ENCODE assay signal across 14 cellular contexts in genomic region chr2:37896319-37896718, GRCh38. TPM values are rescaled to one million over a fixed set of nuclear protein-coding genes. Genes with fewer than 3 reads are reported as not detected.
DNase-seq lines count a peak whose midpoint lies in the region; ATAC-seq and TF ChIP-seq lines count a peak whose summit lies in the region.
"Had no signal": no experiment of that assay in that cellular context is flagged by ENCODE, and none has a peak within 500 bp of the region (broad histone marks: within the 10 kb centered on the region; RNA-seq: fewer than 3 reads in every experiment).

No MANE protein-coding gene starts in this region.

- peak; percentile 40 for DNase-seq in EH (ENCODE audit: low read depth)
- DNase-seq in HT-29 (ENCODE audit: low spot score): peak; percentile 26
- peak; percentile 5 for DNase-seq in kidney glomerular epithelial cell (lab: John Stamatoyannopoulos, UW)
- no peak for DNase-seq in NCI-H1436 treated with DMSO at 0.1 percent for 48 hours (lab: John Stamatoyannopoulos, UW)
- no peak for DNase-seq in lower lobe of right lung
- DNase-seq in activated T-helper 2 cell treated with anti-CD3 and anti-CD28 coated beads, Interferon-gamma antibody, Interleukin-2, Interleukin-4, amounts not matched to agents 10 μg/mL and 5 μg/mL and 100 μg/mL, durations not matched to agents 14 hours and 24 hours and 36 hours (ENCODE audit: low spot score): no peak
- DNase-seq: activated CD4-positive, alpha-beta memory T cell treated with anti-CD3 and anti-CD28 coated beads, Interleukin-2, amount 10 ng/mL, durations not matched to agents 7 days and 5 days; central memory CD4-positive, alpha-beta T cell; NCI-H2029 treated with DMSO at 0.1 percent for 48 hours; sigmoid colon had no signal

- ATAC-seq in stimulated activated memory B cell treated with anti-CD40 and anti-IgM and Interleukin-4, amounts not matched to agents 10 μg/mL and 1 μg/mL and 100 μg/mL, for 72 hours: no peak
- no peak for ATAC-seq in lower lobe of right lung
- ATAC-seq: esophagus mucosa had no signal

- H3K27ac Mint-ChIP-seq in stimulated activated memory B cell treated with anti-CD40 and anti-IgM and Interleukin-4, amounts not matched to agents 10 μg/mL and 1 μg/mL and 100 μg/mL, for 72 hours: no peak overlapping the region
- no peak overlapping the region for H3K27ac Mint-ChIP-seq in activated T-helper 2 cell treated with anti-CD3 and anti-CD28 coated beads, Interferon-gamma antibody, Interleukin-2, Interleukin-4, amounts not matched to agents 10 μg/mL and 5 μg/mL and 100 μg/mL, durations not matched to agents 14 hours and 24 hours and 36 hours
- H3K27ac Mint-ChIP-seq: activated CD4-positive, alpha-beta memory T cell treated with anti-CD3 and anti-CD28 coated beads, Interleukin-2, amount 10 ng/mL, durations not matched to agents 7 days and 5 days; activated naive CD8-positive, alpha-beta T cell had no signal

- no peaks in the 10 kb centered on the region for H3K36me3 Mint-ChIP-seq in stimulated activated memory B cell treated with anti-CD40 and anti-IgM and Interleukin-4, amounts not matched to agents 10 μg/mL and 1 μg/mL and 100 μg/mL, for 72 hours
- no peaks in the 10 kb centered on the region for H3K36me3 Mint-ChIP-seq in activated T-helper 2 cell treated with anti-CD3 and anti-CD28 coated beads, Interferon-gamma antibody, Interleukin-2, Interleukin-4, amounts not matched to agents 10 μg/mL and 5 μg/mL and 100 μg/mL, durations not matched to agents 14 hours and 24 hours and 36 hours (ENCODE audit: low read depth)

- H3K4me3 ChIP-seq in lower lobe of right lung: no peak overlapping the region
- H3K4me3 ChIP-seq: sigmoid colon had no signal

- no peaks in the 10 kb centered on the region for H3K9me3 ChIP-seq in lower lobe of right lung
- H3K9me3 ChIP-seq: sigmoid colon had no signal

- no peak overlapping the region for H3K27ac ChIP-seq in VCaP
- H3K27ac ChIP-seq in lower lobe of right lung: no peak overlapping the region
- H3K27ac ChIP-seq: sigmoid colon had no signal

- H3K27me3 Mint-ChIP-seq in stimulated activated memory B cell treated with anti-CD40 and anti-IgM and Interleukin-4, amounts not matched to agents 10 μg/mL and 1 μg/mL and 100 μg/mL, for 72 hours: no peaks in the 10 kb centered on the region
- peaks cover 10% of the 10 kb centered on the region for H3K27me3 Mint-ChIP-seq in activated T-helper 2 cell treated with anti-CD3 and anti-CD28 coated beads, Interferon-gamma antibody, Interleukin-2, Interleukin-4, amounts not matched to agents 10 μg/mL and 5 μg/mL and 100 μg/mL, durations not matched to agents 14 hours and 24 hours and 36 hours (ENCODE audit: low read depth)
- H3K27me3 Mint-ChIP-seq: activated CD4-positive, alpha-beta memory T cell treated with anti-CD3 and anti-CD28 coated beads, Interleukin-2, amount 10 ng/mL, durations not matched to agents 7 days and 5 days; activated naive CD8-positive, alpha-beta T cell had no signal

- peaks cover 43% of the 10 kb centered on the region for H3K4me1 Mint-ChIP-seq in stimulated activated memory B cell treated with anti-CD40 and anti-IgM and Interleukin-4, amounts not matched to agents 10 μg/mL and 1 μg/mL and 100 μg/mL, for 72 hours
- H3K4me1 Mint-ChIP-seq in activated T-helper 2 cell treated with anti-CD3 and anti-CD28 coated beads, Interferon-gamma antibody, Interleukin-2, Interleukin-4, amounts not matched to agents 10 μg/mL and 5 μg/mL and 100 μg/mL, durations not matched to agents 14 hours and 24 hours and 36 hours (ENCODE audit: low read depth): peaks cover 12% of the 10 kb centered on the region

- TF ChIP-seq CTCF in VCaP (conservative IDR thresholded peaks at IDR 0.05) (0 out of 2 replicates have a peak, but pooled peaks have one; percentile 11), lower lobe of right lung (IDR thresholded peaks at IDR 0.05) (no peak)

- peaks cover 43% of the 10 kb centered on the region for H3K4me1 ChIP-seq in lower lobe of right lung

- no peak overlapping the region for H3K4me3 Mint-ChIP-seq in stimulated activated memory B cell treated with anti-CD40 and anti-IgM and Interleukin-4, amounts not matched to agents 10 μg/mL and 1 μg/mL and 100 μg/mL, for 72 hours
- H3K4me3 Mint-ChIP-seq in activated T-helper 2 cell treated with anti-CD3 and anti-CD28 coated beads, Interferon-gamma antibody, Interleukin-2, Interleukin-4, amounts not matched to agents 10 μg/mL and 5 μg/mL and 100 μg/mL, durations not matched to agents 14 hours and 24 hours and 36 hours (ENCODE audit: low read depth): no peak overlapping the region
- H3K4me3 Mint-ChIP-seq: activated CD4-positive, alpha-beta memory T cell treated with anti-CD3 and anti-CD28 coated beads, Interleukin-2, amount 10 ng/mL, durations not matched to agents 7 days and 5 days; activated naive CD8-positive, alpha-beta T cell had no signal

- no peaks in the 10 kb centered on the region for H3K36me3 ChIP-seq in lower lobe of right lung
- H3K36me3 ChIP-seq: sigmoid colon had no signal

- no peaks in the 10 kb centered on the region for H3K9me3 Mint-ChIP-seq in stimulated activated memory B cell treated with anti-CD40 and anti-IgM and Interleukin-4, amounts not matched to agents 10 μg/mL and 1 μg/mL and 100 μg/mL, for 72 hours
- H3K9me3 Mint-ChIP-seq in activated T-helper 2 cell treated with anti-CD3 and anti-CD28 coated beads, Interferon-gamma antibody, Interleukin-2, Interleukin-4, amounts not matched to agents 10 μg/mL and 5 μg/mL and 100 μg/mL, durations not matched to agents 14 hours and 24 hours and 36 hours: no peaks in the 10 kb centered on the region
- H3K9me3 Mint-ChIP-seq: activated CD4-positive, alpha-beta memory T cell treated with anti-CD3 and anti-CD28 coated beads, Interleukin-2, amount 10 ng/mL, durations not matched to agents 7 days and 5 days had no signal

- H3K27me3 ChIP-seq in lower lobe of right lung (ENCODE audit: low read depth): no peaks in the 10 kb centered on the region
- H3K27me3 ChIP-seq: sigmoid colon had no signal

- intact Hi-C loops in lower lobe of right lung (cut with DNase I): no loop called here
- intact Hi-C loops in activated T-helper 2 cell treated with anti-CD3 and anti-CD28 coated beads, Interferon-gamma antibody, Interleukin-2, Interleukin-4, amounts not matched to agents 10 μg/mL and 5 μg/mL and 100 μg/mL, durations not matched to agents 14 hours and 24 hours and 36 hours (cut with micrococcal nuclease): loop anchor here (10.0 kb wide), 1 partner anchor 368 kb away; no protein-coding TSS in a partner anchor

RNA-seq across cellular contexts. Expression of gene RMDN2, which starts 28.8 kb away (rescaled TPM):
- total RNA-seq in HT-29 (2014; rRNA removed; shearing (Covaris generic)): 0.81 and 2.2 TPM in 2 replicates
- 21.9 TPM for total RNA-seq in lower lobe of right lung
- total RNA-seq in activated T-helper 2 cell treated with anti-CD3 and anti-CD28 coated beads, Interferon-gamma antibody, Interleukin-2, Interleukin-4, amounts not matched to agents 10 μg/mL and 5 μg/mL and 100 μg/mL, durations not matched to agents 14 hours and 24 hours and 36 hours: 0.89 and 1.6 TPM in 2 replicates

Comparison
In these comparisons a context has a peak if more than half of its experiments do, and no peak if none do; other contexts are left out.
1. DNase-seq: peak in EH (single experiment), HT-29 (single experiment) and kidney glomerular epithelial cell (single experiment); none in NCI-H1436 treated with DMSO at 0.1 percent for 48 hours (single experiment), lower lobe of right lung (single experiment) and activated T-helper 2 cell treated with anti-CD3 and anti-CD28 coated beads, Interferon-gamma antibody, Interleukin-2, Interleukin-4, amounts not matched to agents 10 μg/mL and 5 μg/mL and 100 μg/mL, durations not matched to agents 14 hours and 24 hours and 36 hours (single experiment).